In the genomic region with DNA sequence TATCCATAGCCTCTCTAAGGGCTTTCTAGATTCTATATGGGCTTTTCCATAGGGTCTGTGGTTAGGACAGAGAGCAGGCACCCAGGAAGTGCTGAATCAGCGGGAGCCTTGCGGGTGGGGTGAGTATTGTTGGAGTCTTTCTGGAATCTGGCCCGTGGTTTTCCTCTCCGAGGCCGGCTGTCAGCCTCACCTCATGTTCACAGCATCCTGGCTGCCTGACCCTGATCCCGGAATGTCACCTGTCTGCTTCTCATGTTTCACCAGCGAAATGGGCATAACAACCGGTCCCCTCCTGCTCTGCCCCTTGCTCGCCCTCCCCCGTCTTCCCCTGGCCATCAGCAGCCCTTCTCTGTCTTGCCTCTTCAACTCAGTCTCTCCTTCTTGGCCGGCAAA, we compare ENCODE assay signal across 9 cellular contexts. TPM values are rescaled to one million over a fixed set of nuclear protein-coding genes. Genes with fewer than 3 reads are reported as not detected.
A peak's percentile ranks its signal among the peaks of the same experiment; 100 is the strongest.
DNase-seq lines count a peak whose midpoint lies in the region; ATAC-seq, FAIRE-seq and TF ChIP-seq lines count a peak whose summit lies in the region.
"Had no signal": no experiment of that assay in that cellular context is flagged by ENCODE, and none has a peak within 500 bp of the region (broad histone marks: within the 10 kb centered on the region; RNA-seq: fewer than 3 reads in every experiment).

No MANE protein-coding gene starts in this region.

- H3K4me1 Mint-ChIP-seq in astrocyte (ENCODE audit: low read depth, unreplicated experiment), result peaks cover 25% of the 10 kb centered on the region

- H3K9me3 ChIP-seq in astrocyte (ENCODE audit: insufficient read depth, low read depth, low read length) (no peaks in the 10 kb centered on the region), HepG2 (ENCODE audit: low read length) (no peaks in the 10 kb centered on the region), upper lobe of left lung (no peaks in the 10 kb centered on the region)

- FAIRE-seq in astrocyte (lab: Jason Lieb, UNC) (no peak), HepG2 (lab: Jason Lieb, UNC) (no peak)

- H3K4me2 ChIP-seq in astrocyte (ENCODE audit: low read length), result no peak overlapping the region
- H3K4me2 ChIP-seq in HepG2 (ENCODE audit: low read depth, low read length), result peak overlapping the region; percentile 95

- no peaks in the 10 kb centered on the region for H3K9me3 Mint-ChIP-seq in astrocyte (ENCODE audit: unreplicated experiment)
- H3K9me3 Mint-ChIP-seq: IgD-negative memory B cell had no signal

- H3K4me1 ChIP-seq in astrocyte (ENCODE audit: insufficient read depth, low read length), result peaks cover 19% of the 10 kb centered on the region
- H3K4me1 ChIP-seq in HepG2 (ENCODE audit: insufficient read depth, low read length), result peaks cover 60% of the 10 kb centered on the region
- peaks cover 45 to 60% (median 48%) of the 10 kb centered on the region in 4 donors for H3K4me1 ChIP-seq in upper lobe of left lung

- 27% methylated on average over 5 of the region's 11 CpGs for WGBS in HepG2 (ENCODE audit: low lambda C conversion rate)
- 55 to 60% methylated on average over 11 of the region's 11 CpGs for WGBS in upper lobe of left lung, 2 donors

- CTCF ChIA-PET in HepG2 (lab: Yijun Ruan, JAX; ENCODE audit: low intra/inter-chr PET ratio, low total read pairs), result no interaction called here

- H3K4me3 ChIP-seq in astrocyte (ENCODE audit: insufficient read depth, low read depth, low read length), result no peak overlapping the region
- no peak overlapping the region; a peak in 1 of 6 replicates for H3K4me3 ChIP-seq in HepG2 (replicated peaks in 1 of 3; ENCODE audit: insufficient read depth in 1 of 3, low read depth in 2 of 3, low read length in 3 of 3)
- no peak overlapping the region for H3K4me3 ChIP-seq in upper lobe of left lung

- TF ChIP-seq CTCF in astrocyte (IDR thresholded peaks at IDR 0.05; ENCODE audit: insufficient read depth, low read depth, low read length), result no peak
- TF ChIP-seq CTCF in HepG2 (CRISPR knock-in tag; IDR thresholded peaks at IDR 0.05), result no peak
- no peak for TF ChIP-seq CTCF in upper lobe of left lung (IDR thresholded peaks at IDR 0.05)

- intact Hi-C loops in Right ventricle myocardium superior (cut with DNase I) (no loop called here), cardiac septum (cut with DNase I) (no loop called here), HepG2 (cut with micrococcal nuclease; ENCODE audit: unreplicated experiment) (no loop called here)

- H3K27ac ChIP-seq in astrocyte (ENCODE audit: low read depth, low read length) (no peak overlapping the region), HepG2 (ENCODE audit: extremely low read length, insufficient read depth, low read length) (no peak overlapping the region), upper lobe of left lung (peak overlapping the region; percentile 21 to 86 (median 81))

- ATAC-seq in Right ventricle myocardium superior (ENCODE audit: poor library complexity) (peak; percentile 3), HepG2 (no peak; the same call in 2 of the 3 replicates), upper lobe of left lung (ENCODE audit: low FRiP score in 2 of 2) (no peak), left lobe of liver (no peak)

- TF ChIP-seq RAD21 in HepG2 (CRISPR knock-in tag; IDR thresholded peaks at IDR 0.05), result no peak

- H3K4me3 Mint-ChIP-seq in astrocyte (ENCODE audit: unreplicated experiment), result no peak overlapping the region

- peak overlapping the region; percentile 79 for H3K27ac Mint-ChIP-seq in astrocyte (ENCODE audit: unreplicated experiment)

- in situ Hi-C loops in HepG2 (cut with HindIII; ENCODE audit: extremely low pct_ligation_motif_present, low pct_unique_long_range_greater_than_20kb), result no loop called here

- TF ChIP-seq EP300 in HepG2 (IDR thresholded peaks at IDR 0.05; ENCODE audit: low read depth in 2 of 2, low read length in 2 of 2) (no peak), HepG2 (CRISPR knock-in tag; IDR thresholded peaks at IDR 0.05; ENCODE audit: borderline replicate concordance) (no peak), upper lobe of left lung (IDR thresholded peaks at IDR 0.05) (no peak)

- no peaks in the 10 kb centered on the region for H3K27me3 Mint-ChIP-seq in astrocyte (ENCODE audit: low read depth, unreplicated experiment)
- H3K27me3 Mint-ChIP-seq: IgD-negative memory B cell had no signal

- TF ChIP-seq POLR2A in HepG2 (IDR thresholded peaks at IDR 0.05; ENCODE audit: insufficient read depth in 1 of 2, low read depth in 2 of 2, low read length in 2 of 2) (no peak), upper lobe of left lung (IDR thresholded peaks at IDR 0.05) (no peak)

- no peak for DNase-seq in Right ventricle myocardium superior
- DNase-seq in cardiac septum (ENCODE audit: low spot score), result no peak
- DNase-seq in astrocyte (ENCODE audit: low read depth), result no peak
- no peak for DNase-seq in HepG2 (ENCODE audit: low spot score)
- no peak for DNase-seq in upper lobe of left lung
- DNase-seq in left lobe of liver (ENCODE audit: low spot score), result no peak
- no peak for DNase-seq in midbrain (lab: John Stamatoyannopoulos, UW)
- no peak for DNase-seq in foreskin melanocyte

- H4K20me1 ChIP-seq in astrocyte (ENCODE audit: insufficient read depth, low read length) (no peaks in the 10 kb centered on the region), HepG2 (ENCODE audit: insufficient read depth, low read length) (no peaks in the 10 kb centered on the region)

- no peak overlapping the region for H3K9ac ChIP-seq in astrocyte (ENCODE audit: low read length)
- H3K9ac ChIP-seq in HepG2 (ENCODE audit: insufficient read depth, low read depth, low read length), result no peak overlapping the region

- no peaks in the 10 kb centered on the region for H3K27me3 ChIP-seq in astrocyte (ENCODE audit: insufficient read depth, low read length)
- H3K27me3 ChIP-seq in HepG2 (ENCODE audit: control insufficient read depth in 1 of 2, insufficient read depth in 2 of 2, low read length in 2 of 2), result no peaks in the 10 kb centered on the region
- no peaks in the 10 kb centered on the region for H3K27me3 ChIP-seq in upper lobe of left lung

- no TSS peak for BruUV-seq in HepG2 (replicated peaks; lab: Mats Ljungman, UMichigan)

- H2AFZ ChIP-seq in astrocyte (ENCODE audit: low read depth, low read length), result no peak overlapping the region
- no peak overlapping the region for H2AFZ ChIP-seq in HepG2 (ENCODE audit: low read length)

- H3K36me3 Mint-ChIP-seq in astrocyte (ENCODE audit: low read depth, unreplicated experiment), result no peaks in the 10 kb centered on the region
- H3K36me3 Mint-ChIP-seq: IgD-negative memory B cell had no signal

- no peaks in the 10 kb centered on the region for H3K36me3 ChIP-seq in astrocyte (ENCODE audit: insufficient read depth, low read length)
- H3K36me3 ChIP-seq in HepG2 (replicated peaks in 1 of 2; ENCODE audit: control insufficient read depth in 1 of 2, insufficient read depth in 2 of 2, low read length in 2 of 2), result no peaks in the 10 kb centered on the region
- no peaks in the 10 kb centered on the region for H3K36me3 ChIP-seq in upper lobe of left lung

- H3K79me2 ChIP-seq in astrocyte (ENCODE audit: insufficient read depth, low read length) (no peaks in the 10 kb centered on the region), HepG2 (ENCODE audit: insufficient read depth, low read length) (no peaks in the 10 kb centered on the region)

- POLR2A ChIA-PET in HepG2 (lab: Yijun Ruan, JAX), result interaction anchor here (1.4 to 11.9 kb wide), 2 partner anchors 9 to 37 kb away, joined by 5 to 168 read pairs; a partner anchor contains a TSS

RNA-seq across cellular contexts. Expression of a gene that starts 36.5 kb away (rescaled TPM):
- 54.8 TPM for total RNA-seq in Right ventricle myocardium superior
- total RNA-seq in cardiac septum, result 22.6 TPM
- 244 and 313 TPM in 2 replicates for total RNA-seq in astrocyte
- 35.2 and 35.6 TPM in 2 replicates for total RNA-seq in HepG2 (2016; rRNA removed; fragmentation: Illumina TruSeq; extraction: Trizol)
- 17.3 and 17.4 TPM in 2 replicates for total RNA-seq in HepG2 (2016; cell fraction: cytosol; rRNA removed; fragmentation: Illumina TruSeq; extraction: Trizol; ENCODE audit: low read depth)
- total RNA-seq in HepG2 (2016; cell fraction: insoluble cytoplasmic fraction; rRNA removed; fragmentation: Illumina TruSeq; extraction: Trizol), result 35.9 and 37.2 TPM in 2 replicates
- total RNA-seq in HepG2 (2016; cell fraction: membrane; rRNA removed; fragmentation: Illumina TruSeq; extraction: Trizol), result 34.5 and 35.2 TPM in 2 replicates
- 19.2 and 19.4 TPM in 2 replicates for total RNA-seq in HepG2 (2016; cell fraction: nucleus; rRNA removed; fragmentation: Illumina TruSeq; extraction: Trizol)
- 40.7 and 78.9 TPM in 2 replicates for polyA plus RNA-seq in HepG2 (2011; rRNA removed)
- polyA plus RNA-seq in HepG2 (2011; cell fraction: cytosol; rRNA removed), result 47.3 and 59.3 TPM in 2 replicates
- 73.1 and 98.3 TPM in 2 replicates for polyA plus RNA-seq in HepG2 (2011; cell fraction: nucleus; rRNA removed)
- polyA plus RNA-seq in HepG2 (2012), result 82.2 and 137 TPM in 2 replicates
- 3.8 and 5.2 TPM in 2 replicates for polyA plus RNA-seq in HepG2 (2016; cell fraction: cytosol; fragmentation: Illumina TruSeq; extraction: Trizol; ENCODE audit: low read depth)
- 24.9 and 26.7 TPM in 2 replicates for polyA plus RNA-seq in HepG2 (2016; cell fraction: insoluble cytoplasmic fraction; fragmentation: Illumina TruSeq; extraction: Trizol; ENCODE audit: low read depth)
- 8.1 and 8.4 TPM in 2 replicates for polyA plus RNA-seq in HepG2 (2016; cell fraction: membrane; fragmentation: Illumina TruSeq; extraction: Trizol; ENCODE audit: low read depth)
- polyA plus RNA-seq in HepG2 (2016; cell fraction: nucleus; fragmentation: Illumina TruSeq; extraction: Trizol; ENCODE audit: insufficient read depth, low read depth), result 27.3 and 28.4 TPM in 2 replicates
- polyA minus RNA-seq in HepG2 (2011; rRNA and poly(A)+ RNA removed; ENCODE audit: low replicate concordance), result 150 and 161 TPM in 2 replicates
- 74.7 and 77.2 TPM in 2 replicates for polyA minus RNA-seq in HepG2 (2011; cell fraction: cytosol; rRNA and poly(A)+ RNA removed)
- polyA minus RNA-seq in HepG2 (2011; cell fraction: nucleus; rRNA and poly(A)+ RNA removed), result 51.2 and 56.2 TPM in 2 replicates
- total RNA-seq in upper lobe of left lung, result 100 to 1,000 TPM in 5 of 6 donors, 10 to 100 TPM in 1; 81.0 to 218 (median 151) TPM
- 162 TPM for total RNA-seq in left lobe of liver

RNA-seq across cellular contexts. Expression of a gene that starts 44.5 kb away (rescaled TPM):
- total RNA-seq in Right ventricle myocardium superior (26.1 TPM), cardiac septum (28.9 TPM), astrocyte (24.3 and 24.8 TPM in 2 replicates), HepG2 (2016; rRNA removed; fragmentation: Illumina TruSeq; extraction: Trizol) (11.4 and 18.2 TPM in 2 replicates), upper lobe of left lung (10 to 100 TPM; 24.4 to 81.7 (median 49.2) TPM), left lobe of liver (20.4 TPM)
- 3.9 and 5.0 TPM in 2 replicates for total RNA-seq in HepG2 (2016; cell fraction: cytosol; rRNA removed; fragmentation: Illumina TruSeq; extraction: Trizol; ENCODE audit: low read depth)
- 9.2 and 19.9 TPM in 2 replicates for total RNA-seq in HepG2 (2016; cell fraction: insoluble cytoplasmic fraction; rRNA removed; fragmentation: Illumina TruSeq; extraction: Trizol)
- 6.8 and 7.7 TPM in 2 replicates for total RNA-seq in HepG2 (2016; cell fraction: membrane; rRNA removed; fragmentation: Illumina TruSeq; extraction: Trizol)
- 18.8 and 22.8 TPM in 2 replicates for total RNA-seq in HepG2 (2016; cell fraction: nucleus; rRNA removed; fragmentation: Illumina TruSeq; extraction: Trizol)
- polyA plus RNA-seq in HepG2 (2011; rRNA removed), result 10.8 and 13.6 TPM in 2 replicates
- polyA plus RNA-seq in HepG2 (2011; cell fraction: cytosol; rRNA removed), result 8.7 and 9.8 TPM in 2 replicates
- 21.4 and 23.3 TPM in 2 replicates for polyA plus RNA-seq in HepG2 (2011; cell fraction: nucleus; rRNA removed)
- polyA plus RNA-seq in HepG2 (2012), result 11.6 and 13.7 TPM in 2 replicates
- polyA plus RNA-seq in HepG2 (2016; cell fraction: cytosol; fragmentation: Illumina TruSeq; extraction: Trizol; ENCODE audit: low read depth), result 3.5 TPM in 2 replicates
- 9.6 and 12.1 TPM in 2 replicates for polyA plus RNA-seq in HepG2 (2016; cell fraction: insoluble cytoplasmic fraction; fragmentation: Illumina TruSeq; extraction: Trizol; ENCODE audit: low read depth)
- polyA plus RNA-seq in HepG2 (2016; cell fraction: membrane; fragmentation: Illumina TruSeq; extraction: Trizol; ENCODE audit: low read depth), result 5.2 and 5.7 TPM in 2 replicates
- 30.8 and 32.2 TPM in 2 replicates for polyA plus RNA-seq in HepG2 (2016; cell fraction: nucleus; fragmentation: Illumina TruSeq; extraction: Trizol; ENCODE audit: insufficient read depth, low read depth)
- 15.9 and 24.1 TPM in 2 replicates for polyA minus RNA-seq in HepG2 (2011; rRNA and poly(A)+ RNA removed; ENCODE audit: low replicate concordance)
- polyA minus RNA-seq in HepG2 (2011; cell fraction: cytosol; rRNA and poly(A)+ RNA removed), result 8.8 and 8.9 TPM in 2 replicates
- polyA minus RNA-seq in HepG2 (2011; cell fraction: nucleus; rRNA and poly(A)+ RNA removed), result 18.4 and 18.9 TPM in 2 replicates

Comparison
In these comparisons a context has a peak if more than half of its experiments do, and no peak if none do; other contexts are left out.
1. H3K27ac ChIP-seq: peak in upper lobe of left lung (4 of 4); none in astrocyte (single experiment) and HepG2 (single experiment).